16 cellular contexts compared by ENCODE assay signal in the genomic region with DNA sequence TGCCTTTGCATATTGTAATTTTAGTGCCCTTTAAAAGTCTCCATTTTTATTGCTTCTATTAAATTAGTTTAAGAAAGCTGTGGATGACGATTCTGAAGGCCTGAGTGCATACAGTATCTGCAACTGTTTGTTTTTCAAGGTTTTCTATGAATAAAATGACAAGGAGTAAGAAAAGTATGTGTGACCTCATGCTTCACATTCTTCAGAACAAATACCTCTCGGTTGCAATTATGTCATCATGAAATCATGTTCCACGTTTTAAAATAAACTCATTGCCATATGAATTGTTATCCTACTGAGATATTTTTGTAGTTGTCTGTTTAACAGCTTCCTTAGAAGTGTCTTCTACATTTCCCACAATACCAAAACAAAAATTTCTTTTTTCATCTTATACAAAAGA.
DNase-seq lines count a peak whose midpoint lies in the region; ATAC-seq, FAIRE-seq and TF ChIP-seq lines count a peak whose summit lies in the region.
"Had no signal": no experiment of that assay in that cellular context is flagged by ENCODE, and none has a peak within 500 bp of the region (broad histone marks: within the 10 kb centered on the region; RNA-seq: fewer than 3 reads in every experiment).

No MANE protein-coding gene starts in this region.

- FAIRE-seq in urothelium cell line (lab: Jason Lieb, UNC), result no peak
- FAIRE-seq: K562 had no signal

- H3K4me3 ChIP-seq in choroid plexus epithelial cell (ENCODE audit: low read depth, low read length), result no peak overlapping the region
- H3K4me3 ChIP-seq: HAP-1, K562 had no signal

- peak; percentile 0 for DNase-seq in M059J (ENCODE audit: low read depth)
- DNase-seq in choroid plexus epithelial cell (ENCODE audit: low read depth), result peak; percentile 45
- peak; percentile 75 for DNase-seq in kidney tubule cell (ENCODE audit: low spot score)
- peak; percentile 33 for DNase-seq in urothelium cell line (ENCODE audit: low spot score)
- no peak for DNase-seq in stimulated activated CD4-positive, alpha-beta T cell treated with anti-CD3 and anti-CD28 coated beads, Interleukin-4, amount 100 ng/mL, for 24 hours
- no peak for DNase-seq in NCI-H2029 treated with DMSO at 0.1 percent for 48 hours (lab: John Stamatoyannopoulos, UW)
- DNase-seq: CD8-positive, alpha-beta T cell; DMS79 treated with DMSO at 0.1 percent for 48 hours; MV-4-11; NCI-H1417 treated with DMSO at 0.1 percent for 48 hours; NCI-H2081; NCI-H510A; NCI-H774 had no signal

- no peak for TF ChIP-seq CTCF in choroid plexus epithelial cell (conservative IDR thresholded peaks at IDR 0.05; ENCODE audit: low read depth, low read length)

- no peak for ATAC-seq in GM18873 (IDR thresholded peaks at IDR 0.05; ENCODE audit: low FRiP score, unreplicated experiment)
- ATAC-seq: CD8-positive, alpha-beta T cell; K562 had no signal

Comparison
In these comparisons a context has a peak if more than half of its experiments do, and no peak if none do; other contexts are left out.
1. DNase-seq: peak in M059J (single experiment), choroid plexus epithelial cell (single experiment), kidney tubule cell (single experiment) and urothelium cell line (single experiment); none in stimulated activated CD4-positive, alpha-beta T cell treated with anti-CD3 and anti-CD28 coated beads, Interleukin-4, amount 100 ng/mL, for 24 hours (single experiment) and NCI-H2029 treated with DMSO at 0.1 percent for 48 hours (single experiment).